ENCODE assay signal across 14 cellular contexts in the genomic region with DNA sequence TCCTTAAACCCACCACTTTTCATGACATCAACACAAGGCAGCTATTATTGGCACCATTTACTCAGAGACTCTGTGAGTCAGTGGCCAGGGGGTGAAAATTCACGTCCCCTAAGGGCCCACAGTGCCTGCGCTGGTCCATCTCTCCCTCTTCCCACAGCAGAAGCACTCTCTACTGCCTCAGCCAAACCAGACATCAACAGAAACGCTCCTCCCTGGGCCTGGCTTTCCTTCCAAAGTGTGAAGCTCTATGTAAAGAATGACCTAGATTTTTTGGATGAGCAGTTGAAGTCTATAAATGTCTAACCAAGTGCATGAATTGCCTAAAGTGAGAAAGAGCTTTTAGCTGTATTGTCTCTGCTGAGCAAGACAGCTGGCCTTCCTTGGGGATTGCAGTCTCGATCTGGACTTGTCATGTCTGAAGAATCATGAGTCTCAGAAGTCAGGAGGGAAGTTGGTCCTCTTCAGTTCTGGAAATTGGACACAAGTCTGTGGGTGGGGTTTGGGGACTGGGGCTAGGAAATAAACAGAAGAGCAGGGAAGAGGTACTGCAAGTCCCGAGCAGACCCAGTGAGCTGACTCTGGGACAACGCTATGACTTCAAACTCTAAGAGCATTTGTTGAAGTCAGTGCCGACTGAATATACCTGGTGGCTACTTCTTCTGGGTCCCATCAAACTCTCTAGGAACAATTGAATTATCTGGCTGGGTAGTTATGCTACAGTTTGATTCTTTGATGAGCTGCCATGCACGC. TPM values are rescaled to one million over a fixed set of nuclear protein-coding genes. Genes with fewer than 3 reads are reported as not detected.
DNase-seq lines count a peak whose midpoint lies in the region; ATAC-seq and TF ChIP-seq lines count a peak whose summit lies in the region.
"Had no signal": no experiment of that assay in that cellular context is flagged by ENCODE, and none has a peak within 500 bp of the region (broad histone marks: within the 10 kb centered on the region; RNA-seq: fewer than 3 reads in every experiment).

No MANE protein-coding gene starts in this region.

- H3K27me3 Mint-ChIP-seq in CD4-positive, alpha-beta memory T cell, result no peaks in the 10 kb centered on the region
- H3K27me3 Mint-ChIP-seq in natural killer cell (ENCODE audit: low read depth in 2 of 2), result no peaks in the 10 kb centered on the region

- no peaks in the 10 kb centered on the region for H3K9me3 Mint-ChIP-seq in CD4-positive, alpha-beta memory T cell
- H3K9me3 Mint-ChIP-seq in natural killer cell, result no peaks in the 10 kb centered on the region

- H3K36me3 Mint-ChIP-seq in CD4-positive, alpha-beta memory T cell, result peaks cover 49 to 82% of the 10 kb centered on the region in 2 donors
- H3K36me3 Mint-ChIP-seq in natural killer cell, result no peaks in the 10 kb centered on the region

- H3K4me1 ChIP-seq in CD4-positive, alpha-beta memory T cell (ENCODE audit: insufficient read depth, low read length), result peaks cover 97% of the 10 kb centered on the region
- peaks cover 61% of the 10 kb centered on the region for H3K4me1 ChIP-seq in effector memory CD4-positive, alpha-beta T cell (ENCODE audit: control insufficient read depth, insufficient read depth, low read length, poor library complexity, severe bottlenecking)

- H3K27me3 ChIP-seq in CD4-positive, alpha-beta memory T cell (ENCODE audit: insufficient read depth, low read length), result no peaks in the 10 kb centered on the region
- H3K27me3 ChIP-seq in MG63, result no peaks in the 10 kb centered on the region
- H3K27me3 ChIP-seq in effector memory CD4-positive, alpha-beta T cell (replicated peaks; ENCODE audit: control insufficient read depth, insufficient read depth, low read length, poor library complexity, severe bottlenecking), result no peaks in the 10 kb centered on the region

- ATAC-seq in natural killer cell (no peak), HG03175 (IDR thresholded peaks at IDR 0.05; ENCODE audit: unreplicated experiment) (no peak), HG02610 (IDR thresholded peaks at IDR 0.05; ENCODE audit: unreplicated experiment) (no peak)
- ATAC-seq: foreskin keratinocyte, left lobe of liver had no signal

- no peak for TF ChIP-seq CTCF in natural killer cell (IDR thresholded peaks at IDR 0.05)

- no peak overlapping the region for H3K4me3 ChIP-seq in CD4-positive, alpha-beta memory T cell (ENCODE audit: low read length in 2 of 2)
- no peak overlapping the region for H3K4me3 ChIP-seq in MG63
- no peak overlapping the region for H3K4me3 ChIP-seq in effector memory CD4-positive, alpha-beta T cell (ENCODE audit: insufficient read depth, low read depth, low read length, poor library complexity, severe bottlenecking)
- H3K4me3 ChIP-seq: coronary artery had no signal

- intact Hi-C loops in CD4-positive, alpha-beta memory T cell (cut with micrococcal nuclease), result no loop called here
- intact Hi-C loops in natural killer cell (cut with micrococcal nuclease), result no loop called here

- CTCF ChIA-PET in CD4-positive, alpha-beta memory T cell (lab: Charles Lee; ENCODE audit: partially characterized antibody), result interaction anchor here (1.1 to 6.2 kb wide), 6 partner anchors 23 to 164 kb away, joined by 3 to 59 read pairs (median 21); partner anchors contain the start of gene RASGRP1

- peak overlapping the region; percentile 64 to 90 (median 84) for H3K27ac Mint-ChIP-seq in CD4-positive, alpha-beta memory T cell
- H3K27ac Mint-ChIP-seq in natural killer cell, result peak overlapping the region; percentile 17 to 82

- peak overlapping the region in 7 of 8 donors; percentile 15 to 80 (median 52) for H3K4me3 Mint-ChIP-seq in CD4-positive, alpha-beta memory T cell
- H3K4me3 Mint-ChIP-seq in natural killer cell, result peak overlapping the region; percentile 60

- DNase-seq in CD4-positive, alpha-beta memory T cell, result no peak
- DNase-seq in MG63 (peak; percentile 9), natural killer cell (no peak), NOMO-1 (lab: John Stamatoyannopoulos, UW; ENCODE audit: unreplicated experiment in 2 of 2) (no peak), NCI-H2029 treated with DMSO at 0.1 percent for 48 hours (lab: John Stamatoyannopoulos, UW) (no peak)
- no peak for DNase-seq in effector memory CD4-positive, alpha-beta T cell
- DNase-seq: foreskin keratinocyte; GOT3; stimulated activated CD4-positive, alpha-beta T cell treated with anti-CD3 and anti-CD28 coated beads, Interleukin-4, amount 100 ng/mL, for 24 hours had no signal

- no peak overlapping the region for H3K27ac ChIP-seq in CD4-positive, alpha-beta memory T cell (ENCODE audit: low read depth, low read length)
- H3K27ac ChIP-seq in effector memory CD4-positive, alpha-beta T cell (ENCODE audit: insufficient read depth, low read length, poor library complexity, severe bottlenecking), result peak overlapping the region; percentile 13
- H3K27ac ChIP-seq: foreskin keratinocyte, parathyroid adenoma had no signal

- peaks cover 83 to 100% (median 92%) of the 10 kb centered on the region in 4 donors for H3K4me1 Mint-ChIP-seq in CD4-positive, alpha-beta memory T cell
- H3K4me1 Mint-ChIP-seq in natural killer cell, result peaks cover 93 to 97% of the 10 kb centered on the region in 2 donors

- POLR2A ChIA-PET in CD4-positive, alpha-beta memory T cell (lab: Charles Lee; ENCODE audit: partially characterized antibody), result interaction anchor here (0.9 to 4.4 kb wide), 3 partner anchors 8 to 28 kb away, joined by 3 to 23 read pairs (median 4); partner anchors contain the start of gene RASGRP1

- H3K36me3 ChIP-seq in CD4-positive, alpha-beta memory T cell (ENCODE audit: insufficient read depth, low read length), result peaks cover 37% of the 10 kb centered on the region
- no peaks in the 10 kb centered on the region for H3K36me3 ChIP-seq in MG63
- H3K36me3 ChIP-seq in effector memory CD4-positive, alpha-beta T cell (ENCODE audit: control insufficient read depth, insufficient read depth, low read length), result peaks cover 22% of the 10 kb centered on the region

- no peaks in the 10 kb centered on the region for H3K9me3 ChIP-seq in CD4-positive, alpha-beta memory T cell (ENCODE audit: control insufficient read depth in 1 of 2, low read length in 2 of 2)
- no peaks in the 10 kb centered on the region for H3K9me3 ChIP-seq in MG63
- H3K9me3 ChIP-seq in effector memory CD4-positive, alpha-beta T cell (ENCODE audit: control insufficient read depth, low read length), result no peaks in the 10 kb centered on the region

RNA-seq across cellular contexts. Expression of gene RASGRP1, which starts 29.0 kb away (rescaled TPM):
- 100 to 1,000 TPM; 123 to 125 TPM for total RNA-seq in CD4-positive, alpha-beta memory T cell
- polyA plus RNA-seq in CD4-positive, alpha-beta memory T cell, result 10 to 100 TPM; 47.8 to 85.9 TPM
- total RNA-seq in MG63 (2014; rRNA removed; shearing (Covaris generic); ENCODE audit: low replicate concordance), result not detected in 2 replicates
- total RNA-seq in natural killer cell, result 100 to 1,000 TPM in 1 of 3 donors, 10 to 100 TPM in 2; 65.9 to 122 (median 96.5) TPM
- total RNA-seq: foreskin keratinocyte had no signal
- polyA plus RNA-seq: foreskin keratinocyte had no signal

Comparison
In these comparisons a context has a peak if more than half of its experiments do, and no peak if none do; other contexts are left out.
1. RNA of gene RASGRP1, which starts 29.0 kb away (total RNA-seq): 123 to 125 TPM in CD4-positive, alpha-beta memory T cell and 65.9 to 122 TPM in natural killer cell; not detected in MG63; every median in the first group is over 10 times any median in the second.